ENCODE assay signal across 13 cellular contexts in the genomic region with DNA sequence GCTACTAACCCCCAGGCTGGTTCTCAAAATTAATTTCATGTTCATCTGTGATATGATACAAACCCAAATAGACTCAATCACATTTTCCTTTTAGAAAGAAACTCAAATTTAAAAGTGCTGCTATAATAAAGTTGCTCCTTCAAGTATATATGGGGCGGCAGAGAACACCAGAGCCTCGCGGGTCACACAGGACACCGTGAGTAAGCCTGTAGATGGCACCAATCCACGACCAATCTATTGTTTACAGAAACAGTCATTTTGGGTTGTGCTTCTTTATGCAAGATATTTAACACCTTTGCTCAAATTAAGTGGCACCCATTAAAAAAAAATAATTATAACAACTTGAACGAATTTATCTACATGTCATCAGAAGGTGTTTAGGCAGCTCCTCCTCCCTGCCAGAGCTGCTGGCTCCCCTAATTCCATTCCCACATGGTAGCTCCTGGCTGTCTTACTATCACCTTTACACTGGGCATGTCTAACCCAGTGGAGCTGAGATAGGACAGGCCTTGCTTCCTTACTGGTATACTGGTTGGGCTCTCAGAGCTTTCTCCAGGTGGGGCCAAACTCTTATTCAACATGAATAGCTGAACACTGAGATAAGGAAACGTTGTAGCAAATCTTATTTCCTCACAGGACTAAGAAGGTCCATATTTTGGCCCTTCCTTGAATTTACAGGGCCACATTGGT.
"Had no signal": no experiment of that assay in that cellular context is flagged by ENCODE, and none has a peak within 500 bp of the region (broad histone marks: within the 10 kb centered on the region; RNA-seq: fewer than 3 reads in every experiment).

No MANE protein-coding gene starts in this region.

- H3K4me3 ChIP-seq: body of pancreas, suprapubic skin had no signal

- H3K27me3 ChIP-seq: body of pancreas, suprapubic skin had no signal

- ATAC-seq: activated naive CD4-positive, alpha-beta T cell treated with anti-CD3 and anti-CD28 coated beads, Interleukin-2, amount 50 U/mL, for 72 hours; activated T-cell treated with anti-CD3 and anti-CD28 coated beads, Interleukin-2, amount 50 U/mL, for 4 hours; body of pancreas had no signal

- H3K9me3 Mint-ChIP-seq: activated T-cell treated with anti-CD3 and anti-CD28 coated beads, Interleukin-2, amount 50 U/mL, for 4 hours; dendritic cell treated with granulocyte-macrophage colony-stimulating factor and Interleukin-4, amounts not matched to agents 40 ng/mL and 50 ng/mL, for 4 days; type B pancreatic cell had no signal

- H3K4me3 Mint-ChIP-seq: activated T-cell treated with anti-CD3 and anti-CD28 coated beads, Interleukin-2, amount 50 U/mL, for 4 hours; dendritic cell treated with granulocyte-macrophage colony-stimulating factor and Interleukin-4, amounts not matched to agents 40 ng/mL and 50 ng/mL, for 4 days; type B pancreatic cell had no signal

- H3K4me1 ChIP-seq: body of pancreas, suprapubic skin had no signal

- H3K27ac ChIP-seq: body of pancreas, suprapubic skin had no signal

- DNase-seq: activated CD4-positive, alpha-beta T cell treated with anti-CD3 and anti-CD28 coated beads for 1 hour; activated CD4-positive, alpha-beta T cell treated with anti-CD3 and anti-CD28 coated beads, Interleukin-2, amount 50 U/mL, for 48 hours; activated effector memory CD4-positive, alpha-beta T cell treated with anti-CD3 and anti-CD28 coated beads, Interleukin-2, amount 50 U/mL, for 16 hours; activated T-cell treated with anti-CD3 and anti-CD28 coated beads, Interleukin-2, amount 50 U/mL, for 4 hours; amniotic stem cell; body of pancreas; stimulated activated CD4-positive, alpha-beta T cell treated with anti-CD3 and anti-CD28 coated beads, Interleukin-12 subunit alpha, Interleukin-12 subunit beta, amount 100 ng/mL, for 4 hours; stimulated activated naive CD4-positive, alpha-beta T cell had no signal

- H3K27me3 Mint-ChIP-seq: dendritic cell treated with granulocyte-macrophage colony-stimulating factor and Interleukin-4, amounts not matched to agents 40 ng/mL and 50 ng/mL, for 4 days; type B pancreatic cell had no signal

- H3K9me3 ChIP-seq: body of pancreas, suprapubic skin had no signal

- H3K27ac Mint-ChIP-seq: activated naive CD4-positive, alpha-beta T cell treated with anti-CD3 and anti-CD28 coated beads, Interleukin-2, amount 50 U/mL, for 72 hours; dendritic cell treated with granulocyte-macrophage colony-stimulating factor and Interleukin-4, amounts not matched to agents 40 ng/mL and 50 ng/mL, for 4 days; type B pancreatic cell had no signal

- FAIRE-seq: islet of Langerhans had no signal
